In the genomic region with DNA sequence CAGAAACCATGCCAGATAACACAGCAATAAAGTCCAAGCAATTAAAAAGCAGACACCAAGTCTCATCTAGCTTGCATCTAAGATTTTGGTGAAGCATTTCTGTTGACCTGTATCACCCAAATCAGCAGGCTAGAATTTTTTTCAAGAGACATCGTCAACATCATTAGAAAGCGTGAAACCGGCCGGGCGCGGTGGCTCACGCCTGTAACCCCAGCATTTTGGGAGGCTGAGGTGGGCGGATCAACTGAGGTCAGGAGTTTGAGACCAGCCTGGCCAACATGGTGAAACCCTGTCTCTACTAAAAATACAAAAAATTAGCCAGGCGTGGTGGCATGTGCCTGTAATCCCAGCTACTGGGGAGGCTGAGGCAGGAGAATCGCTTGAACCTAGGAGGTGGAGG, we compare ENCODE assay signal across 4 cellular contexts. TPM values are rescaled to one million over a fixed set of nuclear protein-coding genes. Genes with fewer than 3 reads are reported as not detected.
DNase-seq lines count a peak whose midpoint lies in the region; ATAC-seq and TF ChIP-seq lines count a peak whose summit lies in the region.
"Not testable (repeated sequence)": the region's sequence is repeated elsewhere in the genome, so short reads cannot be mapped to it uniquely, and the experiment has no call there.

No MANE protein-coding gene starts in this region.

- in situ Hi-C loops in gastrocnemius medialis (cut with MboI; ENCODE audit: low sequenced_read_pairs in 4 of 4): not testable (repeated sequence)

- TF ChIP-seq CTCF in left ventricle myocardium inferior (IDR thresholded peaks at IDR 0.05; ENCODE audit: borderline replicate concordance); natural killer cell (IDR thresholded peaks at IDR 0.05); neural crest cell (conservative IDR thresholded peaks at IDR 0.05); gastrocnemius medialis (IDR thresholded peaks at IDR 0.05 in 4 of 5, conservative IDR thresholded peaks at IDR 0.05 in 1 of 5): not testable (repeated sequence)

- H3K36me3 ChIP-seq in left ventricle myocardium inferior (peaks cover 34% of the 10 kb centered on the region), gastrocnemius medialis (peaks cover 0 to 17% of the 10 kb centered on the region in 2 donors)

- ATAC-seq in natural killer cell, gastrocnemius medialis: not testable (repeated sequence)

- H3K4me1 ChIP-seq in left ventricle myocardium inferior (peaks cover 52% of the 10 kb centered on the region), gastrocnemius medialis (peaks cover 54 to 73% of the 10 kb centered on the region in 2 donors)

- H3K9me3 ChIP-seq in left ventricle myocardium inferior (replicated peaks); gastrocnemius medialis: not testable (repeated sequence)

- not testable (repeated sequence) for TF ChIP-seq POLR2A in gastrocnemius medialis (IDR thresholded peaks at IDR 0.05)

- H3K4me3 Mint-ChIP-seq in natural killer cell: peak overlapping the region; percentile 13
- H3K4me3 Mint-ChIP-seq in neural crest cell: peak overlapping the region; percentile 71

- not testable (repeated sequence) for H3K9me3 Mint-ChIP-seq in natural killer cell, neural crest cell

- not testable (repeated sequence) for H3K4me3 ChIP-seq in left ventricle myocardium inferior, gastrocnemius medialis

- not testable (repeated sequence) for H3K27me3 ChIP-seq in left ventricle myocardium inferior (ENCODE audit: low read depth); gastrocnemius medialis

- H3K27me3 Mint-ChIP-seq in natural killer cell (ENCODE audit: low read depth in 2 of 2); neural crest cell (ENCODE audit: low read depth): not testable (repeated sequence)

- not testable (repeated sequence) for DNase-seq in left ventricle myocardium inferior; natural killer cell; neural crest cell (ENCODE audit: low read depth, low spot score); gastrocnemius medialis

- H3K36me3 Mint-ChIP-seq in natural killer cell; neural crest cell (ENCODE audit: low read depth): not testable (repeated sequence)

- H3K27ac Mint-ChIP-seq in natural killer cell; neural crest cell (ENCODE audit: unreplicated experiment): not testable (repeated sequence)

- peaks cover 5 to 16% of the 10 kb centered on the region in 2 donors for H3K4me1 Mint-ChIP-seq in natural killer cell
- peaks cover 29% of the 10 kb centered on the region for H3K4me1 Mint-ChIP-seq in neural crest cell

- intact Hi-C loops in left ventricle myocardium inferior (cut with micrococcal nuclease); natural killer cell (cut with micrococcal nuclease); gastrocnemius medialis (cut with DNase I; ENCODE audit: low total_unique reads): not testable (repeated sequence)

- peak overlapping the region; percentile 60 for H3K27ac ChIP-seq in left ventricle myocardium inferior (replicated peaks)
- peak overlapping the region; percentile 87 to 97 (median 92) for H3K27ac ChIP-seq in gastrocnemius medialis

RNA-seq across cellular contexts. Expression of a gene that starts 2.4 kb away (rescaled TPM):
- total RNA-seq in left ventricle myocardium inferior (13.0 TPM), natural killer cell (1 to 10 TPM in 1 of 3 donors, under 1 TPM in 2; 0.33 to 1.2 (median 0.77) TPM), neural crest cell (13.3 and 16.6 TPM in 2 replicates), gastrocnemius medialis (1 to 10 TPM; 2.4 to 9.4 (median 5.2) TPM)

RNA-seq across cellular contexts. Expression of a gene that starts 59.0 kb away (rescaled TPM):
- total RNA-seq in left ventricle myocardium inferior (6.4 TPM), natural killer cell (10 to 100 TPM; 17.9 to 24.7 (median 23.9) TPM), neural crest cell (66.7 and 69.8 TPM in 2 replicates), gastrocnemius medialis (10 to 100 TPM in 3 of 4 donors, 1 to 10 TPM in 1; 9.7 to 15.2 (median 12.2) TPM)
